Comparison of ENCODE assay signal across 24 cellular contexts in genomic region chr1:30508651-30509050, GRCh38.
DNase-seq lines count a peak whose midpoint lies in the region; ATAC-seq and TF ChIP-seq lines count a peak whose summit lies in the region.
"Had no signal": no experiment of that assay in that cellular context is flagged by ENCODE, and none has a peak within 500 bp of the region (broad histone marks: within the 10 kb centered on the region; RNA-seq: fewer than 3 reads in every experiment).

No MANE protein-coding gene starts in this region.

- H3K27ac Mint-ChIP-seq in neural crest cell (ENCODE audit: unreplicated experiment) = peak overlapping the region; percentile 52
- H3K27ac Mint-ChIP-seq: CD4-positive, alpha-beta T cell; CD8-positive, alpha-beta memory T cell; GM23338; H9; HFFc6 had no signal

- H3K27me3 Mint-ChIP-seq in neural crest cell (ENCODE audit: low read depth) = no peaks in the 10 kb centered on the region

- no peak overlapping the region for H3K4me3 ChIP-seq in coronary artery
- no peak overlapping the region for H3K4me3 ChIP-seq in stomach
- H3K4me3 ChIP-seq: A549; BLaER1 treated with 17β-estradiol and CSF1 and Interleukin-3, amounts not matched to agents 10 nM and 100 nM; GM23338 had no signal

- intact Hi-C loops in stomach (cut with DNase I; ENCODE audit: low total_unique reads) = no loop called here

- H3K4me1 Mint-ChIP-seq in neural crest cell = peaks cover 7% of the 10 kb centered on the region
- H3K4me1 Mint-ChIP-seq: CD14-positive monocyte; CD8-positive, alpha-beta memory T cell had no signal

- no peak for TF ChIP-seq POLR2A in stomach (IDR thresholded peaks at IDR 0.05)

- TF ChIP-seq CTCF in coronary artery (IDR thresholded peaks at IDR 0.05) (no peak), neural crest cell (conservative IDR thresholded peaks at IDR 0.05) (no peak), stomach (IDR thresholded peaks at IDR 0.05) (no peak)

- no peaks in the 10 kb centered on the region for H3K9me3 ChIP-seq in stomach
- H3K9me3 ChIP-seq: A549; BE2C; BLaER1 treated with 17β-estradiol and CSF1 and Interleukin-3, amounts not matched to agents 10 nM and 100 nM had no signal

- TF ChIP-seq EP300 in stomach (IDR thresholded peaks at IDR 0.05) = no peak

- no peak overlapping the region for H3K4me3 Mint-ChIP-seq in neural crest cell
- H3K4me3 Mint-ChIP-seq: CD14-positive monocyte; CD4-positive, alpha-beta T cell; CD8-positive, alpha-beta memory T cell; GM23338; H9; HFFc6 had no signal

- 60 to 76% (median 69%) methylated on average over 13 of the region's 13 CpGs for WGBS in stomach, 5 donors

- DNase-seq in activated CD8-positive, alpha-beta memory T cell treated with anti-CD3 and anti-CD28 coated beads for 24 hours = peak; percentile 11
- no peak for DNase-seq in activated CD8-positive, alpha-beta memory T cell treated with anti-CD3 and anti-CD28 coated beads, Interleukin-2, amount 50 U/mL, for 48 hours
- DNase-seq in coronary artery (ENCODE audit: low spot score) (peak; percentile 21), neural crest cell (ENCODE audit: low read depth, low spot score) (no peak), stomach (peak; percentile 14), SW 1271 (lab: John Stamatoyannopoulos, UW) (no peak)
- DNase-seq: 8988T; ACHN; AML-193; BE2C; CD4-positive, alpha-beta T cell; CD8-positive, alpha-beta memory T cell; DMS53; DMS79 treated with DMSO at 0.1 percent for 48 hours; GF-D8; H9; HFFc6 had no signal

- H3K27ac ChIP-seq in coronary artery (no peak overlapping the region), stomach (no peak overlapping the region)
- H3K27ac ChIP-seq: A549; BLaER1 treated with 17β-estradiol and CSF1 and Interleukin-3, amounts not matched to agents 10 nM and 100 nM had no signal

- H3K36me3 Mint-ChIP-seq in neural crest cell (ENCODE audit: low read depth) = no peaks in the 10 kb centered on the region
- H3K36me3 Mint-ChIP-seq: CD14-positive monocyte; CD8-positive, alpha-beta memory T cell had no signal

- peaks cover 0 to 51% (median 8%) of the 10 kb centered on the region in 3 donors for H3K27me3 ChIP-seq in stomach
- H3K27me3 ChIP-seq: BE2C; BLaER1 treated with 17β-estradiol and CSF1 and Interleukin-3, amounts not matched to agents 10 nM and 100 nM had no signal

- H3K9me3 Mint-ChIP-seq in neural crest cell = no peaks in the 10 kb centered on the region
- H3K9me3 Mint-ChIP-seq: CD4-positive, alpha-beta T cell; GM23338; H9; HFFc6 had no signal

- ATAC-seq in GM21447 (IDR thresholded peaks at IDR 0.05; ENCODE audit: unreplicated experiment) (no peak), GM18909 (IDR thresholded peaks at IDR 0.05; ENCODE audit: poor library complexity, unreplicated experiment) (no peak)
- ATAC-seq: A549, GM23338, HCT116 had no signal

- H3K36me3 ChIP-seq in stomach = no peaks in the 10 kb centered on the region
- H3K36me3 ChIP-seq: BE2C; BLaER1 treated with 17β-estradiol and CSF1 and Interleukin-3, amounts not matched to agents 10 nM and 100 nM had no signal

- H3K4me1 ChIP-seq in stomach = no peaks in the 10 kb centered on the region
- H3K4me1 ChIP-seq: BE2C; BLaER1 treated with 17β-estradiol and CSF1 and Interleukin-3, amounts not matched to agents 10 nM and 100 nM had no signal

Comparison
In these comparisons a context has a peak if more than half of its experiments do, and no peak if none do; other contexts are left out.
1. DNase-seq: peak in activated CD8-positive, alpha-beta memory T cell treated with anti-CD3 and anti-CD28 coated beads for 24 hours (single experiment), coronary artery (single experiment) and stomach (single experiment); none in activated CD8-positive, alpha-beta memory T cell treated with anti-CD3 and anti-CD28 coated beads, Interleukin-2, amount 50 U/mL, for 48 hours (single experiment), neural crest cell (single experiment) and SW 1271 (0 of 2).